9 cellular contexts compared by ENCODE assay signal in genomic region chr13:30142502-30143211, GRCh38.
A peak's percentile ranks its signal among the peaks of the same experiment; 100 is the strongest.
DNase-seq lines count a peak whose midpoint lies in the region; ATAC-seq, FAIRE-seq and TF ChIP-seq lines count a peak whose summit lies in the region.
"Had no signal": no experiment of that assay in that cellular context is flagged by ENCODE, and none has a peak within 500 bp of the region (broad histone marks: within the 10 kb centered on the region; RNA-seq: fewer than 3 reads in every experiment).

No MANE protein-coding gene starts in this region.

- peak overlapping the region; percentile 85 for H2AFZ ChIP-seq in keratinocyte (ENCODE audit: control insufficient read depth, low read length)

- no peaks in the 10 kb centered on the region for H3K27me3 Mint-ChIP-seq in activated naive CD8-positive, alpha-beta T cell treated with anti-CD3 and anti-CD28 coated beads for 36 hours

- TF ChIP-seq CTCF in AG04449 (IDR thresholded peaks at IDR 0.05; ENCODE audit: insufficient read depth, low read length, missing control alignments) (no peak), keratinocyte (optimal IDR thresholded peaks at IDR 0.05 in 1 of 3, IDR thresholded peaks at IDR 0.05 in 1 of 3, conservative IDR thresholded peaks at IDR 0.05 in 1 of 3; ENCODE audit: extremely low read depth in 1 of 3, insufficient read depth in 2 of 3, low read length in 3 of 3) (no peak), stomach (IDR thresholded peaks at IDR 0.05) (no peak)

- POLR2A ChIA-PET in AG04449 (lab: Yijun Ruan, JAX) = interaction anchor here (0.5 to 1.7 kb wide), 6 partner anchors 10 to 727 kb away, joined by 3 to 8 read pairs (median 4); partner anchors contain the start of gene UBE2L5

- no peaks in the 10 kb centered on the region for H3K9me1 ChIP-seq in keratinocyte (ENCODE audit: control insufficient read depth, extremely low read depth, insufficient read depth, low read length)

- intact Hi-C loops in stomach (cut with DNase I; ENCODE audit: low total_unique reads) = loop anchor here (10.0 kb wide), 1 partner anchor 662 kb away; no protein-coding TSS in a partner anchor

- peaks cover 29% of the 10 kb centered on the region for H3K4me1 Mint-ChIP-seq in activated naive CD8-positive, alpha-beta T cell treated with anti-CD3 and anti-CD28 coated beads for 36 hours

- H3K27ac ChIP-seq in keratinocyte (ENCODE audit: control insufficient read depth, insufficient read depth, low read length) = peak overlapping the region; percentile 89
- H3K27ac ChIP-seq in stomach = peak overlapping the region in 4 of 5 donors; percentile 57 to 81 (median 72)
- H3K27ac ChIP-seq: cardiac muscle cell had no signal

- TF ChIP-seq POLR2A in stomach (IDR thresholded peaks at IDR 0.05) = no peak

- peaks cover 22% of the 10 kb centered on the region for H3K4me1 ChIP-seq in keratinocyte (ENCODE audit: control insufficient read depth, extremely low read depth, insufficient read depth, low read length)
- peaks cover 12 to 22% (median 19%) of the 10 kb centered on the region in 4 donors for H3K4me1 ChIP-seq in stomach

- DNase-seq in AG04449 (ENCODE audit: low read depth, low spot score) (peak; percentile 98), HCEC 1CT (peak; percentile 93), keratinocyte (ENCODE audit: low read depth, low spot score) (peak; percentile 83), stomach (no peak), KG1 (lab: John Stamatoyannopoulos, UW) (no peak)
- DNase-seq in activated naive CD8-positive, alpha-beta T cell treated with anti-CD3 and anti-CD28 coated beads for 36 hours = no peak

- no peaks in the 10 kb centered on the region for H3K36me3 ChIP-seq in keratinocyte (ENCODE audit: control insufficient read depth in 2 of 2, extremely low read depth in 1 of 2, insufficient read depth in 2 of 2, low read length in 2 of 2)
- H3K36me3 ChIP-seq in stomach = no peaks in the 10 kb centered on the region
- H3K36me3 ChIP-seq: cardiac muscle cell had no signal

- peak overlapping the region; percentile 13 for H3K27ac Mint-ChIP-seq in activated naive CD8-positive, alpha-beta T cell treated with anti-CD3 and anti-CD28 coated beads for 36 hours

- peak overlapping the region; percentile 20 for H3K4me3 ChIP-seq in AG04449 (ENCODE audit: low read depth, low read length)
- H3K4me3 ChIP-seq in keratinocyte (ENCODE audit: control insufficient read depth in 2 of 3, extremely low read depth in 1 of 3, insufficient read depth in 2 of 3, low read depth in 1 of 3, low read length in 3 of 3) = peak overlapping the region in 2 of 3 experiments; percentile 32 to 37
- no peak overlapping the region for H3K4me3 ChIP-seq in stomach
- H3K4me3 ChIP-seq: cardiac muscle cell had no signal

- peak overlapping the region; percentile 79 for H3K4me2 ChIP-seq in keratinocyte (ENCODE audit: control insufficient read depth, extremely low read depth, insufficient read depth, low read depth, low read length)

- H3K4me3 Mint-ChIP-seq in activated naive CD8-positive, alpha-beta T cell treated with anti-CD3 and anti-CD28 coated beads for 36 hours = no peak overlapping the region

- no peaks in the 10 kb centered on the region for H3K79me2 ChIP-seq in keratinocyte (ENCODE audit: control insufficient read depth, insufficient read depth, low read length)

- WGBS in stomach, 5 donors = 31 to 39% (median 35%) methylated on average over 12 to 13 of the region's 13 CpGs

- H3K9ac ChIP-seq in keratinocyte (ENCODE audit: control insufficient read depth, extremely low read depth, insufficient read depth, low read length) = peak overlapping the region; percentile 79

- H4K20me1 ChIP-seq in keratinocyte (ENCODE audit: control insufficient read depth, extremely low read depth, insufficient read depth, low read length) = no peaks in the 10 kb centered on the region

- CTCF ChIA-PET in AG04449 (lab: Yijun Ruan, JAX) = interaction anchor here (1.2 to 15.1 kb wide), 5 partner anchors 10 to 372 kb away, joined by 4 to 231 read pairs (median 9); no protein-coding TSS in a partner anchor

- peaks cover 8% of the 10 kb centered on the region for H3K9me3 Mint-ChIP-seq in activated naive CD8-positive, alpha-beta T cell treated with anti-CD3 and anti-CD28 coated beads for 36 hours

- no peak for TF ChIP-seq EP300 in stomach (IDR thresholded peaks at IDR 0.05)

- peaks cover 3% of the 10 kb centered on the region for H3K36me3 Mint-ChIP-seq in activated naive CD8-positive, alpha-beta T cell treated with anti-CD3 and anti-CD28 coated beads for 36 hours

- no peaks in the 10 kb centered on the region for H3K9me3 ChIP-seq in keratinocyte (ENCODE audit: control insufficient read depth, low read depth, low read length)
- H3K9me3 ChIP-seq in stomach = no peaks in the 10 kb centered on the region

- dilution Hi-C loops in keratinocyte (cut with MboI; ENCODE audit: extremely low pct_ligation_motif_present, low sequenced_read_pairs) = no loop called here

- ATAC-seq in GM21526 (IDR thresholded peaks at IDR 0.05; ENCODE audit: low FRiP score, unreplicated experiment) (no peak), HG02884 (IDR thresholded peaks at IDR 0.05; ENCODE audit: unreplicated experiment) (no peak)

- H3K27me3 ChIP-seq in keratinocyte (ENCODE audit: control insufficient read depth, extremely low read depth, insufficient read depth, low read length) (no peaks in the 10 kb centered on the region), stomach (peaks cover 0 to 5% (median 0%) of the 10 kb centered on the region in 3 donors)
- H3K27me3 ChIP-seq: cardiac muscle cell had no signal

- peak; percentile 98 for FAIRE-seq in keratinocyte (lab: Jason Lieb, UNC)

Comparison
In these comparisons a context has a peak if more than half of its experiments do, and no peak if none do; other contexts are left out.
1. DNase-seq: peak in AG04449 (single experiment), HCEC 1CT (single experiment) and keratinocyte (single experiment); none in activated naive CD8-positive, alpha-beta T cell treated with anti-CD3 and anti-CD28 coated beads for 36 hours (single experiment), stomach (single experiment) and KG1 (single experiment).
2. H3K4me3 ChIP-seq: peak in AG04449 (single experiment) and keratinocyte (2 of 3); none in stomach (0 of 4).